8 cellular contexts compared by ENCODE assay signal in genomic region chr10:117373848-117374505, GRCh38. TPM values are rescaled to one million over a fixed set of nuclear protein-coding genes. Genes with fewer than 3 reads are reported as not detected.
A peak's percentile ranks its signal among the peaks of the same experiment; 100 is the strongest.
DNase-seq lines count a peak whose midpoint lies in the region; ATAC-seq and TF ChIP-seq lines count a peak whose summit lies in the region.

No MANE protein-coding gene starts in this region.

- H2BK15ac ChIP-seq in neuronal stem cell (ENCODE audit: low read length) = no peak overlapping the region

- H3K4me3 Mint-ChIP-seq in CD8-positive, alpha-beta memory T cell = peak overlapping the region; percentile 95 to 100 (median 96)

- peak overlapping the region; percentile 60 for H3K14ac ChIP-seq in neuronal stem cell (ENCODE audit: low read length)

- peak overlapping the region; percentile 48 for H2BK5ac ChIP-seq in neuronal stem cell (ENCODE audit: low read length)

- no peak overlapping the region for H4K91ac ChIP-seq in neuronal stem cell (ENCODE audit: low read depth, low read length, poor library complexity)

- TF ChIP-seq CTCF in gastroesophageal sphincter (IDR thresholded peaks at IDR 0.05) = no peak

- peak overlapping the region; percentile 99 for H2AFZ ChIP-seq in neuronal stem cell (ENCODE audit: low read length)

- no peak overlapping the region for H4K8ac ChIP-seq in neuronal stem cell (ENCODE audit: low read depth, low read length)

- no peaks in the 10 kb centered on the region for H3K9me3 ChIP-seq in CD8-positive, alpha-beta memory T cell (ENCODE audit: low read length)
- H3K9me3 ChIP-seq in NT2/D1 (ENCODE audit: insufficient read depth, low read length) (no peaks in the 10 kb centered on the region), gastroesophageal sphincter (no peaks in the 10 kb centered on the region), neuronal stem cell (replicated peaks in 1 of 2; ENCODE audit: control insufficient read depth in 2 of 2, insufficient read depth in 1 of 2, low read depth in 1 of 2, low read length in 2 of 2) (peaks cover 0 to 2% of the 10 kb centered on the region in 2 donors)

- peaks cover 8% of the 10 kb centered on the region for H3K79me1 ChIP-seq in neuronal stem cell (ENCODE audit: low read depth, low read length)

- H3K27ac ChIP-seq in CD8-positive, alpha-beta memory T cell (ENCODE audit: low read depth, low read length) = peak overlapping the region; percentile 76
- H3K27ac ChIP-seq in gastroesophageal sphincter (peak overlapping the region in 3 of 4 donors; percentile 91 to 99 (median 96)), neuronal stem cell (replicated peaks; ENCODE audit: low read length) (no peak overlapping the region)

- H2BK12ac ChIP-seq in neuronal stem cell (ENCODE audit: low read length) = no peak overlapping the region

- H3K27me3 Mint-ChIP-seq in CD8-positive, alpha-beta memory T cell = peaks cover 7 to 19% of the 10 kb centered on the region in 2 donors

- peak overlapping the region; percentile 87 for H3K18ac ChIP-seq in neuronal stem cell (ENCODE audit: low read length)

- H3K36me3 Mint-ChIP-seq in CD8-positive, alpha-beta memory T cell = peaks cover 0 to 14% (median 8%) of the 10 kb centered on the region in 3 donors

- CTCF ChIA-PET in CD8-positive, alpha-beta memory T cell (lab: Charles Lee) = interaction anchor here (1.4 to 1.5 kb wide), 2 partner anchors 26 to 157 kb away, joined by 3 to 6 read pairs; no protein-coding TSS in a partner anchor

- H3K4me1 ChIP-seq in CD8-positive, alpha-beta memory T cell (ENCODE audit: insufficient read depth, low read length) = peaks cover 28% of the 10 kb centered on the region
- H3K4me1 ChIP-seq in NT2/D1 (ENCODE audit: insufficient read depth, insufficient read length) (peaks cover 2% of the 10 kb centered on the region), gastroesophageal sphincter (peaks cover 0 to 60% (median 15%) of the 10 kb centered on the region in 3 donors), neuronal stem cell (ENCODE audit: control insufficient read depth in 2 of 2, insufficient read depth in 1 of 2, low read depth in 1 of 2, low read length in 2 of 2) (peaks cover 3 to 11% of the 10 kb centered on the region in 2 donors)

- peaks cover 41 to 52% (median 47%) of the 10 kb centered on the region in 3 donors for H3K4me1 Mint-ChIP-seq in CD8-positive, alpha-beta memory T cell

- no peak overlapping the region for H3K4ac ChIP-seq in neuronal stem cell (ENCODE audit: low read length)

- H3K23ac ChIP-seq in neuronal stem cell (ENCODE audit: low read depth, low read length, poor library complexity) = peak overlapping the region; percentile 44

- 0% methylated on average over 5 of the region's 31 CpGs; no CpG with 5 or more reads in 1 of the 2 donors for WGBS in gastroesophageal sphincter (ENCODE audit: low coverage in 1 of 2), 2 donors
- no CpG with 5 or more reads among the region's 31 CpGs for WGBS in neuronal stem cell (ENCODE audit: extremely low coverage in 2 of 2, insufficient read length in 2 of 2, insufficient replicate concordance in 1 of 2), 2 donors

- POLR2A ChIA-PET in CD8-positive, alpha-beta memory T cell (lab: Charles Lee) = no interaction called here

- peak overlapping the region; percentile 96 for H3K4me2 ChIP-seq in neuronal stem cell (ENCODE audit: insufficient read depth, low read length, poor library complexity, severe bottlenecking)

- H3K9me3 Mint-ChIP-seq in CD8-positive, alpha-beta memory T cell = no peaks in the 10 kb centered on the region

- peak overlapping the region; percentile 91 to 96 (median 95) for H3K27ac Mint-ChIP-seq in CD8-positive, alpha-beta memory T cell

- no peaks in the 10 kb centered on the region for H3K36me3 ChIP-seq in CD8-positive, alpha-beta memory T cell (ENCODE audit: insufficient read depth, low read length)
- no peaks in the 10 kb centered on the region for H3K36me3 ChIP-seq in NT2/D1 (ENCODE audit: insufficient read depth, insufficient read length, low read length)
- H3K36me3 ChIP-seq in gastroesophageal sphincter = no peaks in the 10 kb centered on the region
- H3K36me3 ChIP-seq in neuronal stem cell (replicated peaks in 1 of 2; ENCODE audit: control insufficient read depth in 2 of 2, insufficient read depth in 2 of 2, low read length in 2 of 2) = peaks cover 0 to 24% of the 10 kb centered on the region in 2 donors

- no peak for TF ChIP-seq POLR2A in gastroesophageal sphincter (IDR thresholded peaks at IDR 0.05)

- peak overlapping the region; percentile 15 for H2AK5ac ChIP-seq in neuronal stem cell (ENCODE audit: low read depth, low read length)

- H3K27me3 ChIP-seq in CD8-positive, alpha-beta memory T cell (ENCODE audit: insufficient read depth, low read length, poor library complexity, severe bottlenecking) = no peaks in the 10 kb centered on the region
- H3K27me3 ChIP-seq in NT2/D1 (ENCODE audit: insufficient read depth, insufficient read length) (no peaks in the 10 kb centered on the region), gastroesophageal sphincter (peaks cover 7% of the 10 kb centered on the region), neuronal stem cell (ENCODE audit: control insufficient read depth in 3 of 3, insufficient read depth in 3 of 3, low read depth in 1 of 3, low read length in 3 of 3) (peaks cover 0 to 6% (median 0%) of the 10 kb centered on the region in 3 experiments)

- H3K9ac ChIP-seq in NT2/D1 (ENCODE audit: insufficient read length, low read depth) (peak overlapping the region; percentile 90), neuronal stem cell (ENCODE audit: low read depth, low read length, poor library complexity) (peak overlapping the region; percentile 86)

- H2BK120ac ChIP-seq in neuronal stem cell (ENCODE audit: low read depth, low read length) = no peak overlapping the region

- H3K4me3 ChIP-seq in CD8-positive, alpha-beta memory T cell (ENCODE audit: low read length) = peak overlapping the region; percentile 76
- H3K4me3 ChIP-seq in NT2/D1 (ENCODE audit: insufficient read length, low read depth) (peak overlapping the region; percentile 77), gastroesophageal sphincter (peak overlapping the region; percentile 86 to 94), neuronal stem cell (ENCODE audit: low read length in 2 of 2) (peak overlapping the region; percentile 93 to 95)

- ATAC-seq in GM21717 (IDR thresholded peaks at IDR 0.05; ENCODE audit: unreplicated experiment) (peak; percentile 21), gastroesophageal sphincter (peak; percentile 42)

- peak; percentile 32 to 80 (median 38) for DNase-seq in CD8-positive, alpha-beta memory T cell
- DNase-seq in NT2/D1 (ENCODE audit: low read depth, low spot score) = no peak
- DNase-seq in activated effector memory CD4-positive, alpha-beta T cell treated with Interleukin-2 at 50 U/mL for 16 hours = peak; percentile 14
- DNase-seq in neuronal stem cell (ENCODE audit: low spot score) = peak; percentile 12
- no peak for DNase-seq in NCI-H1092 treated with DMSO at 0.1 percent for 48 hours (lab: John Stamatoyannopoulos, UW)
- no peak for DNase-seq in GM19240 (ENCODE audit: insufficient read length, low spot score)

- no peak for TF ChIP-seq EP300 in gastroesophageal sphincter (IDR thresholded peaks at IDR 0.05)

RNA-seq across cellular contexts. Expression of gene PDZD8, which starts 1.3 kb away (rescaled TPM):
- 10 to 100 TPM; 29.8 to 31.1 TPM for total RNA-seq in CD8-positive, alpha-beta memory T cell
- 15.8 TPM for polyA plus RNA-seq in CD8-positive, alpha-beta memory T cell
- total RNA-seq in gastroesophageal sphincter = 10 to 100 TPM; 32.8 to 49.2 (median 37.3) TPM
- 13.0 TPM for polyA plus RNA-seq in neuronal stem cell (2013, experiment 1 of 2)
- 12.7 TPM for polyA plus RNA-seq in neuronal stem cell (2013, experiment 2 of 2)

Comparison
In these comparisons a context has a peak if more than half of its experiments do, and no peak if none do; other contexts are left out.
1. DNase-seq: peak in CD8-positive, alpha-beta memory T cell (5 of 5), activated effector memory CD4-positive, alpha-beta T cell treated with Interleukin-2 at 50 U/mL for 16 hours (single experiment) and neuronal stem cell (single experiment); none in NT2/D1 (single experiment), NCI-H1092 treated with DMSO at 0.1 percent for 48 hours (single experiment) and GM19240 (single experiment).
2. Peak in every context shown above with its lines, with median percentiles within 50 percentile points of each other: H3K4me3 ChIP-seq.